In genomic region chr18:50917021-50917420, GRCh38 we compare ENCODE assay signal across 21 cellular contexts. TPM values are rescaled to one million over a fixed set of nuclear protein-coding genes. Genes with fewer than 3 reads are reported as not detected.
DNase-seq lines count a peak whose midpoint lies in the region; ATAC-seq and TF ChIP-seq lines count a peak whose summit lies in the region.
"Had no signal": no experiment of that assay in that cellular context is flagged by ENCODE, and none has a peak within 500 bp of the region (broad histone marks: within the 10 kb centered on the region; RNA-seq: fewer than 3 reads in every experiment).

No MANE protein-coding gene starts in this region.

- no peak overlapping the region for H2AFZ ChIP-seq in PC-3 (ENCODE audit: low read length)
- H2AFZ ChIP-seq: GM23338 had no signal

- TF ChIP-seq CTCF in PC-3 (conservative IDR thresholded peaks at IDR 0.05; ENCODE audit: low read depth, low read length): no peak
- TF ChIP-seq CTCF in chondrocyte (IDR thresholded peaks at IDR 0.05): no peak
- TF ChIP-seq CTCF in GM20000 (IDR thresholded peaks at IDR 0.05; ENCODE audit: extremely low read depth, missing control alignments): no peak

- DNase-seq in EL: peak; percentile 64
- peak; percentile 21 for DNase-seq in PC-3
- DNase-seq in chondrocyte (ENCODE audit: low spot score): no peak
- DNase-seq in iris pigment epithelial cell (ENCODE audit: low read depth): peak; percentile 59
- DNase-seq in GM20000 (ENCODE audit: low spot score): no peak
- DNase-seq in ecto neural progenitor cell (ENCODE audit: low spot score): no peak
- no peak for DNase-seq in NCI-H1092 (lab: John Stamatoyannopoulos, UW)
- DNase-seq: C1 segment of cervical spinal cord, COR-L47, DMS153, Karpas-422, MM.1S, NCI-H1417 treated with DMSO at 0.1 percent for 48 hours, NCI-H2029 treated with DMSO at 0.1 percent for 48 hours, NCI-H510A, NCI-H82 had no signal

- no peak overlapping the region for H3K4me3 Mint-ChIP-seq in chondrocyte (ENCODE audit: unreplicated experiment)
- H3K4me3 Mint-ChIP-seq: GM23338 had no signal

- no TSS peak for BruUV-seq in PC-3 (replicated peaks; lab: Mats Ljungman, UMichigan)

- H3K9me3 Mint-ChIP-seq in chondrocyte (ENCODE audit: low read depth): no peaks in the 10 kb centered on the region
- H3K9me3 Mint-ChIP-seq: GM23338 had no signal

- peaks cover 8% of the 10 kb centered on the region; the same call in 1 of the 2 replicates for H3K4me1 ChIP-seq in PC-3 (ENCODE audit: insufficient read depth, low read length)
- H3K4me1 ChIP-seq: SJSA1 had no signal

- H3K4me2 ChIP-seq in PC-3 (ENCODE audit: low read length): peak overlapping the region; percentile 26; the same call in 1 of the 2 replicates
- H3K4me2 ChIP-seq: GM23338 had no signal

- H3K27ac ChIP-seq in PC-3 (ENCODE audit: low read length): no peak overlapping the region
- H3K27ac ChIP-seq: RWPE1, SJSA1 had no signal

- no peaks in the 10 kb centered on the region for H3K9me2 ChIP-seq in PC-3 (replicated peaks; ENCODE audit: low read length)

- H3K79me2 ChIP-seq in PC-3 (ENCODE audit: low read length): no peaks in the 10 kb centered on the region

- peak; percentile 33; the same call in 1 of the 2 replicates for ATAC-seq in PC-3
- ATAC-seq in HG03280 (IDR thresholded peaks at IDR 0.05; ENCODE audit: unreplicated experiment): no peak
- ATAC-seq: GM23338, HepG2 had no signal

- no peak overlapping the region for H3K9ac ChIP-seq in PC-3 (ENCODE audit: low read length)

- POLR2A ChIA-PET in PC-3 (lab: Charles Lee; ENCODE audit: unreplicated experiment): no interaction called here

- no peaks in the 10 kb centered on the region for H3K9me3 ChIP-seq in PC-3 (ENCODE audit: low read length)
- H3K9me3 ChIP-seq: SJSA1 had no signal

- peaks cover 14% of the 10 kb centered on the region for H3K4me1 Mint-ChIP-seq in chondrocyte (ENCODE audit: low read depth)
- H3K4me1 Mint-ChIP-seq: GM23338 had no signal

- H3F3A ChIP-seq in PC-3 (ENCODE audit: low read length, unreplicated experiment): no peaks in the 10 kb centered on the region

- H3K4me3 ChIP-seq in PC-3 (ENCODE audit: low read length): no peak overlapping the region
- H3K4me3 ChIP-seq: GM23338, SJSA1 had no signal

- no peaks in the 10 kb centered on the region for H4K20me1 ChIP-seq in PC-3 (ENCODE audit: low read length)

- peak overlapping the region; percentile 61 for H3K27ac Mint-ChIP-seq in chondrocyte (ENCODE audit: unreplicated experiment)
- H3K27ac Mint-ChIP-seq: GM23338 had no signal

- no peaks in the 10 kb centered on the region for H3K27me3 Mint-ChIP-seq in chondrocyte (ENCODE audit: low read depth)

- CTCF ChIA-PET in PC-3 (lab: Charles Lee): no interaction called here

- peaks cover 20% of the 10 kb centered on the region for H3K36me3 Mint-ChIP-seq in chondrocyte (ENCODE audit: low read depth)

- H3K27me3 ChIP-seq in PC-3 (ENCODE audit: low read length): no peaks in the 10 kb centered on the region
- H3K27me3 ChIP-seq: SJSA1 had no signal

- no peaks in the 10 kb centered on the region for H3K36me3 ChIP-seq in PC-3 (ENCODE audit: low read depth, low read length)

- intact Hi-C loops in PC-3 (cut with micrococcal nuclease): no loop called here

RNA-seq across cellular contexts. Expression of gene ME2, which starts 38.1 kb away (rescaled TPM):
- total RNA-seq in PC-3 (2014; rRNA removed) (21.9 and 29.1 TPM in 2 replicates), chondrocyte (26.7 to 29.9 TPM (median 29.1 TPM) in 3 replicates)

RNA-seq across cellular contexts. Expression of gene ELAC1, which starts 50.8 kb away (rescaled TPM):
- total RNA-seq in PC-3 (2014; rRNA removed) (1.7 and 4.4 TPM in 2 replicates), chondrocyte (6.4 to 9.2 TPM (median 8.4 TPM) in 3 replicates)

Comparison
In these comparisons a context has a peak if more than half of its experiments do, and no peak if none do; other contexts are left out.
1. DNase-seq: peak in EL (single experiment), PC-3 (single experiment) and iris pigment epithelial cell (single experiment); none in chondrocyte (single experiment), GM20000 (single experiment), ecto neural progenitor cell (single experiment) and NCI-H1092 (single experiment).